Comparison of ENCODE assay signal across 15 cellular contexts in the genomic region with DNA sequence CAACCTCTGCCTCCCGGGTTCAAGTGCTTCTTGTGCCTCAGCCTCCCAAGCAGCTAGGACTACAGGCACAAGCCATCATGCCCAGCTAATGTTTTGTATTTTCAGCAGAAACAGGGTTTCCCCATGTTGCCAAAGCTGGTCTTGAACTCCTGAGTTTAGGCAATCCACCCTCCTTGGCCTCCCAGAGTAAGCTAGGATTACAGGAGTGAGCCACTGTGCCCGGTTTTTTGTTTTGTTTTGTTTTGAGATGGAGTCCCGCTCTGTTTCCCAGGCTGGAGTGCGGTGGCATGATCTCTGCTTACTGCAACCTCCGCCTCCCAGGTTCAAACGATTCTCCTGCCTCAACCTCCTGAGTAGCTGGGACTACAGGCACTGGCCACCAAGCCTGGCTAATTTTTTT. TPM values are rescaled to one million over a fixed set of nuclear protein-coding genes. Genes with fewer than 3 reads are reported as not detected.
A peak's percentile ranks its signal among the peaks of the same experiment; 100 is the strongest.
DNase-seq lines count a peak whose midpoint lies in the region; ATAC-seq and TF ChIP-seq lines count a peak whose summit lies in the region.
"Had no signal": no experiment of that assay in that cellular context is flagged by ENCODE, and none has a peak within 500 bp of the region (broad histone marks: within the 10 kb centered on the region; RNA-seq: fewer than 3 reads in every experiment).

No MANE protein-coding gene starts in this region.

- no peak overlapping the region for H4K8ac ChIP-seq in trophoblast cell (ENCODE audit: low read depth, low read length)

- H3K36me3 Mint-ChIP-seq in CD8-positive, alpha-beta T cell: peaks cover 12% of the 10 kb centered on the region

- DNase-seq in CD8-positive, alpha-beta T cell: no peak
- DNase-seq in RWPE2 (ENCODE audit: low spot score) (no peak), trophoblast cell (no peak), GM13977 (ENCODE audit: low spot score) (no peak), NCI-H1105 treated with DMSO at 0.1 percent for 48 hours (lab: John Stamatoyannopoulos, UW) (no peak)
- DNase-seq: activated CD4-positive, alpha-beta T cell treated with anti-CD3 and anti-CD28 coated beads, Interleukin-2, amount 50 U/mL, for 48 hours; EL; MG63; NCI-H2081 treated with DMSO at 0.1 percent for 48 hours; posterior cingulate gyrus; testis had no signal

- intact Hi-C loops in CD8-positive, alpha-beta T cell (cut with DNase I, micrococcal nuclease): no loop called here

- no peak overlapping the region for H2AFZ ChIP-seq in trophoblast cell (ENCODE audit: insufficient read depth, low read length, poor library complexity)

- POLR2A ChIA-PET in CD8-positive, alpha-beta T cell (lab: Charles Lee): no interaction called here

- no peaks in the 10 kb centered on the region for H3K27me3 ChIP-seq in CD8-positive, alpha-beta T cell (ENCODE audit: insufficient read depth, low read length)
- H3K27me3 ChIP-seq in RWPE2 (ENCODE audit: insufficient read depth, poor library complexity, severe bottlenecking) (no peaks in the 10 kb centered on the region), gastroesophageal sphincter (no peaks in the 10 kb centered on the region), trophoblast cell (ENCODE audit: insufficient read depth, low read length) (no peaks in the 10 kb centered on the region)
- H3K27me3 ChIP-seq: MG63, testis had no signal

- H3K14ac ChIP-seq in trophoblast cell (ENCODE audit: low read length): no peak overlapping the region

- H2BK12ac ChIP-seq in trophoblast cell (ENCODE audit: low read length): peak overlapping the region; percentile 1

- no peaks in the 10 kb centered on the region for H3K36me3 ChIP-seq in CD8-positive, alpha-beta T cell (ENCODE audit: insufficient read depth, low read length)
- H3K36me3 ChIP-seq in RWPE2 (ENCODE audit: low read depth): peaks cover 10% of the 10 kb centered on the region
- no peaks in the 10 kb centered on the region for H3K36me3 ChIP-seq in gastroesophageal sphincter
- peaks cover 0 to 1% of the 10 kb centered on the region in 2 experiments for H3K36me3 ChIP-seq in trophoblast cell (ENCODE audit: control insufficient read depth in 1 of 2, insufficient read depth in 2 of 2, low read length in 2 of 2)

- H2BK120ac ChIP-seq in trophoblast cell (ENCODE audit: insufficient read depth, low read length, poor library complexity): no peak overlapping the region

- ATAC-seq in CD8-positive, alpha-beta T cell: no peak
- ATAC-seq in RWPE2 (ENCODE audit: low read depth) (no peak), gastroesophageal sphincter (no peak), HG03565 (IDR thresholded peaks at IDR 0.05; ENCODE audit: unreplicated experiment) (no peak), HG03442 (IDR thresholded peaks at IDR 0.05; ENCODE audit: unreplicated experiment) (no peak)
- ATAC-seq: Right ventricle myocardium inferior had no signal

- no peak overlapping the region for H3K18ac ChIP-seq in trophoblast cell (ENCODE audit: low read length)

- H2AK5ac ChIP-seq in trophoblast cell (ENCODE audit: low read length): no peak overlapping the region

- no peak for TF ChIP-seq EP300 in gastroesophageal sphincter (IDR thresholded peaks at IDR 0.05)

- H3K9me3 ChIP-seq in CD8-positive, alpha-beta T cell (ENCODE audit: low read length): no peaks in the 10 kb centered on the region
- H3K9me3 ChIP-seq in RWPE2 (ENCODE audit: severe bottlenecking) (no peaks in the 10 kb centered on the region), gastroesophageal sphincter (no peaks in the 10 kb centered on the region), trophoblast cell (ENCODE audit: insufficient read depth, low read depth, low read length) (no peaks in the 10 kb centered on the region)
- H3K9me3 ChIP-seq: MG63, testis had no signal

- no peak overlapping the region for H3K27ac ChIP-seq in CD8-positive, alpha-beta T cell (ENCODE audit: low read depth, low read length)
- H3K27ac ChIP-seq in RWPE2 (ENCODE audit: poor library complexity, severe bottlenecking) (peak overlapping the region; percentile 90), gastroesophageal sphincter (peak overlapping the region in 3 of 4 donors; percentile 50 to 70 (median 68)), trophoblast cell (ENCODE audit: low read depth, low read length) (peak overlapping the region; percentile 1)
- H3K27ac ChIP-seq: testis had no signal

- no peak overlapping the region for H3K4me2 ChIP-seq in trophoblast cell (ENCODE audit: low read length)

- peaks cover 9% of the 10 kb centered on the region for H3K79me2 ChIP-seq in trophoblast cell (ENCODE audit: control insufficient read depth, insufficient read depth, low read length, poor library complexity)

- peaks cover 5% of the 10 kb centered on the region for H3K79me1 ChIP-seq in trophoblast cell (ENCODE audit: low read length)

- WGBS in gastroesophageal sphincter (ENCODE audit: low coverage in 1 of 2), 2 donors: 47 to 75% methylated on average over 1 to 5 of the region's 6 CpGs
- no CpG with 5 or more reads among the region's 6 CpGs for WGBS in trophoblast cell (ENCODE audit: extremely low coverage, insufficient coverage, insufficient read length)

- no peak overlapping the region for H3K4me3 ChIP-seq in CD8-positive, alpha-beta T cell (ENCODE audit: low read depth, low read length)
- no peak overlapping the region for H3K4me3 ChIP-seq in RWPE2 (ENCODE audit: severe bottlenecking)
- no peak overlapping the region for H3K4me3 ChIP-seq in gastroesophageal sphincter
- H3K4me3 ChIP-seq in trophoblast cell (ENCODE audit: low read depth, low read length): no peak overlapping the region
- H3K4me3 ChIP-seq: MG63, testis had no signal

- no peaks in the 10 kb centered on the region for H3K9me3 Mint-ChIP-seq in CD8-positive, alpha-beta T cell

- peaks cover 60% of the 10 kb centered on the region for H3K4me1 ChIP-seq in CD8-positive, alpha-beta T cell (ENCODE audit: insufficient read depth, low read length)
- H3K4me1 ChIP-seq in RWPE2 (ENCODE audit: insufficient read depth, poor library complexity, severe bottlenecking): peaks cover 94% of the 10 kb centered on the region
- peaks cover 24 to 100% (median 47%) of the 10 kb centered on the region in 3 donors for H3K4me1 ChIP-seq in gastroesophageal sphincter
- H3K4me1 ChIP-seq in trophoblast cell (ENCODE audit: control insufficient read depth in 1 of 2, insufficient read depth in 2 of 2, low read length in 2 of 2): peaks cover 15 to 16% of the 10 kb centered on the region in 2 experiments

- no peak for TF ChIP-seq CTCF in CD8-positive, alpha-beta T cell (IDR thresholded peaks at IDR 0.05)
- TF ChIP-seq CTCF in RWPE2 (IDR thresholded peaks at IDR 0.05; ENCODE audit: poor library complexity, severe bottlenecking): no peak
- no peak for TF ChIP-seq CTCF in gastroesophageal sphincter (IDR thresholded peaks at IDR 0.05)
- no peak for TF ChIP-seq CTCF in GM13977 (IDR thresholded peaks at IDR 0.05; ENCODE audit: extremely low read depth, insufficient read depth, missing control alignments)

- no peak overlapping the region for H3K9ac ChIP-seq in trophoblast cell (ENCODE audit: low read length)

- H3K27ac Mint-ChIP-seq in CD8-positive, alpha-beta T cell: peak overlapping the region; percentile 64

- H3K4me1 Mint-ChIP-seq in CD8-positive, alpha-beta T cell (ENCODE audit: low read depth): peaks cover 75% of the 10 kb centered on the region

- no peak overlapping the region for H3K4me3 Mint-ChIP-seq in CD8-positive, alpha-beta T cell

- H2BK5ac ChIP-seq in trophoblast cell (ENCODE audit: low read depth, low read length, poor library complexity): peak overlapping the region; percentile 12

- peak overlapping the region; percentile 49 for H3K4ac ChIP-seq in trophoblast cell (ENCODE audit: low read depth, low read length)

- CTCF ChIA-PET in CD8-positive, alpha-beta T cell (lab: Charles Lee): interaction anchor here (0.6 to 1.0 kb wide), 4 partner anchors 21 to 184 kb away, joined by 3 to 4 read pairs (median 3); no protein-coding TSS in a partner anchor

- H4K12ac ChIP-seq in trophoblast cell (ENCODE audit: low read depth, low read length): no peak overlapping the region

- H3K27me3 Mint-ChIP-seq in CD8-positive, alpha-beta T cell (ENCODE audit: low read depth): no peaks in the 10 kb centered on the region

- TF ChIP-seq POLR2A in gastroesophageal sphincter (IDR thresholded peaks at IDR 0.05): no peak

- no peak overlapping the region for H4K91ac ChIP-seq in trophoblast cell (ENCODE audit: low read depth, low read length)

- H3K23ac ChIP-seq in trophoblast cell (ENCODE audit: low read length): no peak overlapping the region

- in situ Hi-C loops in GM13977 (cut with MboI; ENCODE audit: low pct_unique_long_range_greater_than_20kb, low sequenced_read_pairs, unreplicated experiment): loop anchor here (25.0 kb wide), 1 partner anchor 600 kb away; no protein-coding TSS in a partner anchor

RNA-seq across cellular contexts. Expression of gene CELF1, which starts 41.0 kb away (rescaled TPM):
- 10 to 100 TPM; 93.2 to 96.1 TPM for total RNA-seq in CD8-positive, alpha-beta T cell
- total RNA-seq in gastroesophageal sphincter: 100 to 1,000 TPM in 3 of 4 donors, 10 to 100 TPM in 1; 82.2 to 146 (median 106) TPM
- polyA plus RNA-seq in trophoblast cell (2013): 61.5 and 66.2 TPM in 2 replicates

RNA-seq across cellular contexts. Expression of gene PTPMT1, which starts 53.5 kb away (rescaled TPM):
- total RNA-seq in CD8-positive, alpha-beta T cell: 10 to 100 TPM; 24.4 to 24.5 TPM
- 10 to 100 TPM; 70.0 to 95.7 (median 83.6) TPM for total RNA-seq in gastroesophageal sphincter
- 53.6 and 57.5 TPM in 2 replicates for polyA plus RNA-seq in trophoblast cell (2013)
